In the genomic region with DNA sequence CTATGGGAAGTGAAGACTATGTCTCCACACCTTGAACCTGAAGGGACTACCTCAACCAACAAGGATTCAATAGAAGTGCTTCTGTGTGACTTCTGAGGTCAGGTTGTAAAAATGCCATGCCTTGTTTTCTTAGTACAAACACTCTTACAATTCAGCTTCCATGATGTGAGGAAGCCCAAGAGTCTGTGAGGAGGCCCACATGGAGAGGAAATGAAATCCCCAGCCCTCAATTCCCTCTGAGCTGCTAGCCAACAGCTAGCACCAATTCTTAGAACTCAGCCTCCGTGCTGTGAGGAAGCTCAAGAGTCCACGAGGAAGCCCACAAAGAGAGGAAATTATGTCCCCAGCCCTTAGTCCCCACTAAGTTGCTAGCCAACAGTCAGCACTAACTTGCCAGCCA, we compare ENCODE assay signal across 25 cellular contexts. TPM values are rescaled to one million over a fixed set of nuclear protein-coding genes. Genes with fewer than 3 reads are reported as not detected.
"Had no signal": no experiment of that assay in that cellular context is flagged by ENCODE, and none has a peak within 500 bp of the region (broad histone marks: within the 10 kb centered on the region; RNA-seq: fewer than 3 reads in every experiment).

No MANE protein-coding gene starts in this region.

- DNase-seq: IMR-90, KBM-7, MV-4-11, NCI-H1092, NCI-H1105 treated with DMSO at 0.1 percent for 48 hours, NCI-H1417 treated with DMSO at 0.1 percent for 48 hours, NCI-H146, NCI-H1694 treated with DMSO at 0.1 percent for 48 hours, NCI-H1930, NCI-H2081, NCI-H2171, NCI-H226, NCI-H446, NCI-H510A, NCI-H524 treated with DMSO at 0.1 percent for 48 hours, NCI-H69, NCI-H774, Right ventricle myocardium superior, RPMI8226 had no signal

- ATAC-seq: HepG2 had no signal

- FAIRE-seq: HepG2, RCC 7860 had no signal

RNA-seq across cellular contexts. Expression of gene LMTK3, which starts 12.6 kb away (rescaled TPM):
- total RNA-seq: SK-MEL-5 had no signal

RNA-seq across cellular contexts. Expression of gene SULT2B1, which starts 27.8 kb away (rescaled TPM):
- total RNA-seq: HepG2, HT1080, IMR-90, LHCN-M2, MCF 10A had no signal
